In genomic region chr6:153814136-153814535, GRCh38 we compare ENCODE assay signal across 1 cellular context.
TF ChIP-seq lines count a peak whose summit lies in the region.

No MANE protein-coding gene starts in this region.

TF ChIP-seq in HepG2, 621 proteins besides CTCF, POLR2A, EP300 and RAD21 (continued from another document):
- no peak for TF ChIP-seq PATZ1 (CRISPR knock-in tag; IDR thresholded peaks at IDR 0.05)
- no peak for TF ChIP-seq SIX1 (CRISPR knock-in tag; IDR thresholded peaks at IDR 0.05; ENCODE audit: borderline replicate concordance)
